ENCODE assay signal across 22 cellular contexts in genomic region chr17:68581863-68582645, GRCh38. TPM values are rescaled to one million over a fixed set of nuclear protein-coding genes. Genes with fewer than 3 reads are reported as not detected.
DNase-seq lines count a peak whose midpoint lies in the region; ATAC-seq and TF ChIP-seq lines count a peak whose summit lies in the region.
"Had no signal": no experiment of that assay in that cellular context is flagged by ENCODE, and none has a peak within 500 bp of the region (broad histone marks: within the 10 kb centered on the region; RNA-seq: fewer than 3 reads in every experiment).

No MANE protein-coding gene starts in this region.

- no peak for TF ChIP-seq CTCF in glutamatergic neuron (IDR thresholded peaks at IDR 0.05; ENCODE audit: partially characterized antibody, unreplicated experiment)
- TF ChIP-seq CTCF in upper lobe of right lung (IDR thresholded peaks at IDR 0.05) = no peak

- no peak overlapping the region for H3K4ac ChIP-seq in mesenchymal stem cell (ENCODE audit: low read depth in 1 of 2, low read length in 2 of 2)

- H3K27me3 ChIP-seq in mesenchymal stem cell (ENCODE audit: control insufficient read depth in 1 of 2, insufficient read depth in 1 of 2, low read length in 2 of 2) = no peaks in the 10 kb centered on the region
- no peaks in the 10 kb centered on the region for H3K27me3 ChIP-seq in upper lobe of right lung
- H3K27me3 ChIP-seq: SJCRH30 had no signal

- H3K79me1 ChIP-seq in mesenchymal stem cell (replicated peaks; ENCODE audit: low read length, poor library complexity, severe bottlenecking) = no peaks in the 10 kb centered on the region

- H4K91ac ChIP-seq in mesenchymal stem cell (ENCODE audit: low read length) = no peak overlapping the region

- no peak overlapping the region for H2AFZ ChIP-seq in mesenchymal stem cell (ENCODE audit: low read depth, low read length)

- H2BK5ac ChIP-seq in mesenchymal stem cell (ENCODE audit: low read depth, low read length, poor library complexity, severe bottlenecking) = no peak overlapping the region

- H3K23ac ChIP-seq in mesenchymal stem cell (ENCODE audit: low read length in 2 of 2) = no peak overlapping the region

- H3K4me3 Mint-ChIP-seq in glutamatergic neuron (ENCODE audit: unreplicated experiment) (peak overlapping the region; percentile 24), T-helper 17 cell (no peak overlapping the region)
- H3K4me3 Mint-ChIP-seq: H9 had no signal

- WGBS in mesenchymal stem cell = 97% methylated on average over 9 of the region's 9 CpGs

- no peak overlapping the region for H2BK120ac ChIP-seq in mesenchymal stem cell (ENCODE audit: low read depth, low read length)

- no peaks in the 10 kb centered on the region for H3K9me3 Mint-ChIP-seq in glutamatergic neuron (ENCODE audit: unreplicated experiment)
- H3K9me3 Mint-ChIP-seq: H9 had no signal

- no peaks in the 10 kb centered on the region for H3K36me3 Mint-ChIP-seq in glutamatergic neuron (ENCODE audit: unreplicated experiment)
- H3K36me3 Mint-ChIP-seq in T-helper 17 cell (ENCODE audit: low read depth) = no peaks in the 10 kb centered on the region

- peaks cover 0 to 61% of the 10 kb centered on the region in 2 experiments for H3K36me3 ChIP-seq in mesenchymal stem cell (ENCODE audit: control insufficient read depth in 1 of 2, insufficient read depth in 2 of 2, low read depth in 1 of 2, low read length in 2 of 2)
- no peaks in the 10 kb centered on the region for H3K36me3 ChIP-seq in upper lobe of right lung
- H3K36me3 ChIP-seq: SJCRH30 had no signal

- H3K27ac ChIP-seq in mesenchymal stem cell (ENCODE audit: low read length, poor library complexity, severe bottlenecking) (no peak overlapping the region), upper lobe of right lung (peak overlapping the region; percentile 53)
- H3K27ac ChIP-seq: SJCRH30 had no signal

- no peak overlapping the region for H3K14ac ChIP-seq in mesenchymal stem cell (ENCODE audit: low read length in 2 of 2)

- no peak overlapping the region for H2BK15ac ChIP-seq in mesenchymal stem cell (ENCODE audit: low read depth, poor library complexity, severe bottlenecking)

- H3K4me1 ChIP-seq in mesenchymal stem cell (ENCODE audit: control insufficient read depth, insufficient read depth, low read depth, low read length) = no peaks in the 10 kb centered on the region
- H3K4me1 ChIP-seq in upper lobe of right lung = peaks cover 28% of the 10 kb centered on the region
- H3K4me1 ChIP-seq: Caco-2 had no signal

- no peak overlapping the region for H4K8ac ChIP-seq in mesenchymal stem cell (ENCODE audit: low read length)

- H3K27ac Mint-ChIP-seq in glutamatergic neuron (ENCODE audit: unreplicated experiment) (peak overlapping the region; percentile 72), T-helper 17 cell (no peak overlapping the region)

- peak; percentile 78 for ATAC-seq in upper lobe of right lung
- ATAC-seq in T-helper 17 cell = no peak
- ATAC-seq in GM18858 (IDR thresholded peaks at IDR 0.05; ENCODE audit: unreplicated experiment) = no peak

- H3K18ac ChIP-seq in mesenchymal stem cell (ENCODE audit: low read depth in 1 of 2, low read length in 2 of 2) = no peak overlapping the region

- H3K4me2 ChIP-seq in mesenchymal stem cell (ENCODE audit: low read length, poor library complexity, severe bottlenecking) = no peak overlapping the region

- no peaks in the 10 kb centered on the region for H3K9me3 ChIP-seq in mesenchymal stem cell (ENCODE audit: control insufficient read depth, low read length)
- no peaks in the 10 kb centered on the region for H3K9me3 ChIP-seq in upper lobe of right lung
- no peaks in the 10 kb centered on the region for H3K9me3 ChIP-seq in T-helper 17 cell (ENCODE audit: control insufficient read depth, low read length, poor library complexity, severe bottlenecking)
- H3K9me3 ChIP-seq: Caco-2 had no signal

- no peak overlapping the region for H2AK5ac ChIP-seq in mesenchymal stem cell (ENCODE audit: low read length, severe bottlenecking)

- intact Hi-C loops in upper lobe of right lung (cut with DNase I) = no loop called here

- H3K4me3 ChIP-seq in mesenchymal stem cell (ENCODE audit: insufficient read depth in 1 of 2, low read depth in 1 of 2, low read length in 2 of 2) (no peak overlapping the region), upper lobe of right lung (no peak overlapping the region)
- H3K4me3 ChIP-seq: SJCRH30 had no signal

- no peak overlapping the region for H2BK12ac ChIP-seq in mesenchymal stem cell (ENCODE audit: low read length in 2 of 2)

- DNase-seq in NCI-H510A treated with DMSO at 0.1 percent for 48 hours (lab: John Stamatoyannopoulos, UW) (peak; percentile 8), glutamatergic neuron (no peak), mesenchymal stem cell (no peak), upper lobe of right lung (peak; percentile 72), T-helper 17 cell (no peak), putamen (ENCODE audit: low spot score) (no peak)
- DNase-seq: ACHN, AML-193, Caco-2, DMS53, H9, IMR-90, Kasumi-1, MM.1S, NCI-H1105, NCI-H1694, NCI-H2107, NCI-H345, NCI-H748 treated with DMSO at 0.1 percent for 48 hours, SJCRH30 had no signal

- peaks cover under 1% of the 10 kb centered on the region for H3K27me3 Mint-ChIP-seq in glutamatergic neuron (ENCODE audit: unreplicated experiment)
- H3K27me3 Mint-ChIP-seq in T-helper 17 cell = peaks cover 36% of the 10 kb centered on the region

- peak overlapping the region; percentile 13 for H3K9ac ChIP-seq in mesenchymal stem cell (ENCODE audit: low read length)

- H3K4me1 Mint-ChIP-seq in glutamatergic neuron (ENCODE audit: low read depth, unreplicated experiment) = peaks cover 7% of the 10 kb centered on the region
- no peaks in the 10 kb centered on the region for H3K4me1 Mint-ChIP-seq in T-helper 17 cell

RNA-seq across cellular contexts. Expression of gene FAM20A, which starts 19.1 kb away (rescaled TPM):
- total RNA-seq in glutamatergic neuron (ENCODE audit: unreplicated experiment) = 0.37 TPM
- polyA plus RNA-seq in mesenchymal stem cell (2013, experiment 1 of 2) = 0.37 TPM
- 0.44 TPM for polyA plus RNA-seq in mesenchymal stem cell (2013, experiment 2 of 2)
- 43.3 TPM for total RNA-seq in upper lobe of right lung
- under 1 TPM in 1 of 2 donors, not detected in 1; 0.42 TPM for total RNA-seq in T-helper 17 cell
- total RNA-seq: HT-29, IMR-90 had no signal
- polyA plus RNA-seq: IMR-90 had no signal

Comparison
In these comparisons a context has a peak if more than half of its experiments do, and no peak if none do; other contexts are left out.
1. DNase-seq: peak in NCI-H510A treated with DMSO at 0.1 percent for 48 hours (single experiment) and upper lobe of right lung (single experiment); none in glutamatergic neuron (single experiment), mesenchymal stem cell (single experiment), T-helper 17 cell (0 of 3) and putamen (single experiment).
2. RNA of gene FAM20A, which starts 19.1 kb away (total RNA-seq): 43.3 TPM in upper lobe of right lung (single experiment); 0.42 TPM in T-helper 17 cell and 0.37 TPM in glutamatergic neuron (single experiment); every median in the first group is over 10 times any median in the second.